Comparison of ENCODE assay signal across 20 cellular contexts in genomic region chr1:104019675-104020049, GRCh38.
DNase-seq lines count a peak whose midpoint lies in the region; ATAC-seq lines count a peak whose summit lies in the region.
"Had no signal": no experiment of that assay in that cellular context is flagged by ENCODE, and none has a peak within 500 bp of the region (broad histone marks: within the 10 kb centered on the region; RNA-seq: fewer than 3 reads in every experiment).

No MANE protein-coding gene starts in this region.

- ATAC-seq in Right ventricle myocardium inferior = no peak
- no peak for ATAC-seq in Right ventricle myocardium superior (ENCODE audit: poor library complexity)
- ATAC-seq: A549 had no signal

- DNase-seq in Right ventricle myocardium inferior (ENCODE audit: missing footprints) (peak; percentile 25), Right ventricle myocardium superior (no peak), NCI-H69 (lab: John Stamatoyannopoulos, UW) (peak; percentile 24), brain pericyte (ENCODE audit: low read depth, low spot score) (peak; percentile 24), Ammon's horn (ENCODE audit: low spot score) (no peak)
- DNase-seq in stimulated activated naive CD4-positive, alpha-beta T cell (lab: John Stamatoyannopoulos, UW) = no peak
- DNase-seq: AML-193; BE2C; C1 segment of cervical spinal cord; CD4-positive, alpha-beta memory T cell; CD4-positive, CD25-positive, alpha-beta regulatory T cell; CD8-positive, alpha-beta memory T cell; COR-L47; DMS 273 treated with DMSO at 0.1 percent for 48 hours; DMS153; DMS79; DND-41; EL; GDM1 had no signal

- intact Hi-C loops in Right ventricle myocardium inferior (cut with DNase I) = no loop called here
- intact Hi-C loops in Right ventricle myocardium superior (cut with DNase I) = no loop called here

Comparison
In these comparisons a context has a peak if more than half of its experiments do, and no peak if none do; other contexts are left out.
1. DNase-seq: peak in Right ventricle myocardium inferior (single experiment), NCI-H69 (single experiment) and brain pericyte (single experiment); none in Right ventricle myocardium superior (single experiment), Ammon's horn (single experiment) and stimulated activated naive CD4-positive, alpha-beta T cell (0 of 6).